In the genomic region with DNA sequence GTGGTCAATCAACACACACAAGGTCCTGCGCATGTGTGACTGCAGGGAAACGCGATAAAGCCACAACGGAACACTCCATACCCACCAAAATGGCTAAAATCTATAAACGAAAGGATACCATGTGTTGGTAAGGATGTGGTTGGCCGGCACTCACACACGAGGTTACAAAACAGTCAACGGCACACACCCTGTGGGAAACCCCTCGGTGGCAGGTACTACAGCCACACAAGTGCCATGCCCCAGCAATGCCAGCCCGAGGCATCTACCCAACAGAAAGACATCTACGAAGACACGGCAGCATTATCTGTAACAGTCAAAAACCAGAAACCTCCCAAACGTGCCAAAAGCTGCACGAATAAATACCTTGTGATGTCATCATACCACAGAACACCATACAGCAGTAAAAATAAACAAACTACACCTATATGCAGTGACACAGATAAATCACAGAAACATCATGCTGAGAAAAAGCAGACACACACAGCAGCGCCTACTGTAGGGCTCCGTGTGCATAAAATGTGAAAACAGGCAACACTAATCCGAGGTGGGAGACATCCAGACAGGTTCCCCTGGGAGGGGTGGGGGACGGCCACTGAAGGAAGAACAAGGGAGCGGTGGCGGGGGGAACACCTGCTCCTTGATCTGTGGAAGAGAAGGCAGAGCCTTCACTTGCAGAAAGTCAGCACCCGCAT, we compare ENCODE assay signal across 13 cellular contexts. TPM values are rescaled to one million over a fixed set of nuclear protein-coding genes. Genes with fewer than 3 reads are reported as not detected.
DNase-seq lines count a peak whose midpoint lies in the region.
"Had no signal": no experiment of that assay in that cellular context is flagged by ENCODE, and none has a peak within 500 bp of the region (broad histone marks: within the 10 kb centered on the region; RNA-seq: fewer than 3 reads in every experiment).

No MANE protein-coding gene starts in this region.

- H3K4me3 Mint-ChIP-seq in activated CD4-positive, alpha-beta T cell treated with anti-CD3 and anti-CD28 coated beads, Interleukin-2, amount 10 ng/mL, durations not matched to agents 7 days and 5 days, result no peak overlapping the region
- H3K4me3 Mint-ChIP-seq: neural crest cell had no signal

- peak; percentile 23 for DNase-seq in activated CD4-positive, alpha-beta T cell treated with anti-CD3 and anti-CD28 coated beads, Interleukin-2, amount 10 ng/mL, durations not matched to agents 7 days and 5 days
- DNase-seq in activated CD4-positive, alpha-beta T cell treated with anti-CD3 and anti-CD28 coated beads, Interleukin-2, amount 50 U/mL, for 48 hours, result no peak
- DNase-seq in SK-N-DZ (ENCODE audit: low spot score), result peak; percentile 61
- DNase-seq in central memory CD4-positive, alpha-beta T cell, result peak; percentile 69
- DNase-seq in stimulated activated CD8-positive, alpha-beta memory T cell treated with anti-CD3 and anti-CD28 coated beads, Interleukin-12 subunit alpha, Interleukin-12 subunit beta, amount 100 ng/mL, for 4 hours (ENCODE audit: low read depth), result peak; percentile 22
- DNase-seq in NCI-H345 (lab: John Stamatoyannopoulos, UW), result no peak
- DNase-seq in GM19240 (ENCODE audit: insufficient read length, low spot score), result no peak
- DNase-seq in LoVo (ENCODE audit: low spot score), result no peak
- DNase-seq: activated CD4-positive, alpha-beta T cell treated with anti-CD3 and anti-CD28 coated beads for 4 hours; amniotic stem cell; NCI-H1048; NCI-H2227 treated with DMSO at 0.1 percent for 48 hours had no signal

- no peaks in the 10 kb centered on the region for H3K27me3 Mint-ChIP-seq in activated CD4-positive, alpha-beta T cell treated with anti-CD3 and anti-CD28 coated beads, Interleukin-2, amount 10 ng/mL, durations not matched to agents 7 days and 5 days

- no peak overlapping the region for H3K27ac Mint-ChIP-seq in activated CD4-positive, alpha-beta T cell treated with anti-CD3 and anti-CD28 coated beads, Interleukin-2, amount 10 ng/mL, durations not matched to agents 7 days and 5 days

- H3K4me1 Mint-ChIP-seq in activated CD4-positive, alpha-beta T cell treated with anti-CD3 and anti-CD28 coated beads, Interleukin-2, amount 10 ng/mL, durations not matched to agents 7 days and 5 days, result peaks cover 26% of the 10 kb centered on the region

- CTCF ChIA-PET in activated CD4-positive, alpha-beta T cell treated with anti-CD3 and anti-CD28 coated beads, Interleukin-2, amount 10 ng/mL, durations not matched to agents 7 days and 5 days (lab: Charles Lee), result no interaction called here

- H3K36me3 Mint-ChIP-seq in activated CD4-positive, alpha-beta T cell treated with anti-CD3 and anti-CD28 coated beads, Interleukin-2, amount 10 ng/mL, durations not matched to agents 7 days and 5 days (ENCODE audit: low read depth), result peaks cover 8% of the 10 kb centered on the region

- POLR2A ChIA-PET in activated CD4-positive, alpha-beta T cell treated with anti-CD3 and anti-CD28 coated beads, Interleukin-2, amount 10 ng/mL, durations not matched to agents 7 days and 5 days (lab: Charles Lee), result no interaction called here

- no peaks in the 10 kb centered on the region for H3K9me3 Mint-ChIP-seq in activated CD4-positive, alpha-beta T cell treated with anti-CD3 and anti-CD28 coated beads, Interleukin-2, amount 10 ng/mL, durations not matched to agents 7 days and 5 days
- H3K9me3 Mint-ChIP-seq: neural crest cell had no signal

RNA-seq across cellular contexts. Expression of a gene that starts 36.7 kb away (rescaled TPM):
- total RNA-seq in activated CD4-positive, alpha-beta T cell treated with anti-CD3 and anti-CD28 coated beads, Interleukin-2, amount 10 ng/mL, durations not matched to agents 7 days and 5 days, result 10 to 100 TPM; 57.1 to 68.4 TPM
- polyA plus RNA-seq in SK-N-DZ (2014; cell fraction: cytosol; rRNA removed), result 4.2 and 39.5 TPM in 2 replicates
- polyA plus RNA-seq in SK-N-DZ (2014; cell fraction: nucleus; rRNA removed), result 27.1 and 28.5 TPM in 2 replicates

Comparison
In these comparisons a context has a peak if more than half of its experiments do, and no peak if none do; other contexts are left out.
1. DNase-seq: peak in activated CD4-positive, alpha-beta T cell treated with anti-CD3 and anti-CD28 coated beads, Interleukin-2, amount 10 ng/mL, durations not matched to agents 7 days and 5 days (single experiment), SK-N-DZ (single experiment), central memory CD4-positive, alpha-beta T cell (single experiment) and stimulated activated CD8-positive, alpha-beta memory T cell treated with anti-CD3 and anti-CD28 coated beads, Interleukin-12 subunit alpha, Interleukin-12 subunit beta, amount 100 ng/mL, for 4 hours (single experiment); none in activated CD4-positive, alpha-beta T cell treated with anti-CD3 and anti-CD28 coated beads, Interleukin-2, amount 50 U/mL, for 48 hours (0 of 2), NCI-H345 (single experiment), GM19240 (single experiment) and LoVo (single experiment).